20 cellular contexts compared by ENCODE assay signal in genomic region chr10:124644281-124644680, GRCh38.
A peak's percentile ranks its signal among the peaks of the same experiment; 100 is the strongest.
DNase-seq lines count a peak whose midpoint lies in the region; ATAC-seq and TF ChIP-seq lines count a peak whose summit lies in the region.
"Had no signal": no experiment of that assay in that cellular context is flagged by ENCODE, and none has a peak within 500 bp of the region (broad histone marks: within the 10 kb centered on the region; RNA-seq: fewer than 3 reads in every experiment).

No MANE protein-coding gene starts in this region.

- no peaks in the 10 kb centered on the region for H3K9me3 Mint-ChIP-seq in naive thymus-derived CD4-positive, alpha-beta T cell

- no peaks in the 10 kb centered on the region for H3K36me3 ChIP-seq in naive thymus-derived CD4-positive, alpha-beta T cell (ENCODE audit: control insufficient read depth in 2 of 3, insufficient read depth in 3 of 3, low read length in 3 of 3)
- no peaks in the 10 kb centered on the region for H3K36me3 ChIP-seq in colonic mucosa
- H3K36me3 ChIP-seq: prostate gland, SJSA1 had no signal

- no peak for TF ChIP-seq CTCF in colonic mucosa (IDR thresholded peaks at IDR 0.05)

- CTCF ChIA-PET in naive thymus-derived CD4-positive, alpha-beta T cell (lab: Charles Lee) = interaction anchor here (0.6 to 9.6 kb wide), 3 partner anchors 44 to 75 kb away, joined by 3 to 131 read pairs (median 3); no protein-coding TSS in a partner anchor

- H3K4me1 ChIP-seq in right cardiac atrium (ENCODE audit: control insufficient read depth, insufficient read depth, low read length) (peaks cover 72% of the 10 kb centered on the region), colonic mucosa (peaks cover 27% of the 10 kb centered on the region)
- peaks cover 69 to 75% of the 10 kb centered on the region in 2 donors for H3K4me1 ChIP-seq in naive thymus-derived CD4-positive, alpha-beta T cell (ENCODE audit: control insufficient read depth in 2 of 2, insufficient read depth in 2 of 2, low read length in 2 of 2)

- no peak overlapping the region for H3K4me3 ChIP-seq in right cardiac atrium (ENCODE audit: low read length)
- no peak overlapping the region for H3K4me3 ChIP-seq in naive thymus-derived CD4-positive, alpha-beta T cell (ENCODE audit: low read length)
- no peak overlapping the region for H3K4me3 ChIP-seq in colonic mucosa
- H3K4me3 ChIP-seq: prostate gland, SJSA1 had no signal

- no peaks in the 10 kb centered on the region for H3K27me3 Mint-ChIP-seq in T-helper 17 cell
- no peaks in the 10 kb centered on the region for H3K27me3 Mint-ChIP-seq in naive thymus-derived CD4-positive, alpha-beta T cell

- no peaks in the 10 kb centered on the region for H3K9me3 ChIP-seq in right cardiac atrium (ENCODE audit: control insufficient read depth, low read length)
- no peaks in the 10 kb centered on the region for H3K9me3 ChIP-seq in T-helper 17 cell (ENCODE audit: control insufficient read depth, low read length, poor library complexity, severe bottlenecking)
- no peaks in the 10 kb centered on the region for H3K9me3 ChIP-seq in naive thymus-derived CD4-positive, alpha-beta T cell (ENCODE audit: control insufficient read depth in 2 of 3, low read length in 3 of 3)
- no peaks in the 10 kb centered on the region for H3K9me3 ChIP-seq in colonic mucosa
- H3K9me3 ChIP-seq: prostate gland, SJSA1 had no signal

- H3K4me3 Mint-ChIP-seq in T-helper 17 cell = no peak overlapping the region
- H3K4me3 Mint-ChIP-seq in naive thymus-derived CD4-positive, alpha-beta T cell = no peak overlapping the region

- ATAC-seq in right cardiac atrium (no peak), Right ventricle myocardium inferior (no peak), T-helper 17 cell (no peak), sciatic nerve (no peak)
- no peak for ATAC-seq in naive thymus-derived CD4-positive, alpha-beta T cell

- WGBS in right cardiac atrium = 78% methylated on average over 3 of the region's 3 CpGs

- POLR2A ChIA-PET in naive thymus-derived CD4-positive, alpha-beta T cell (lab: Charles Lee) = interaction anchor here (0.8 to 3.3 kb wide), 3 partner anchors 30 to 97 kb away, joined by 3 to 12 read pairs (median 5); no protein-coding TSS in a partner anchor

- H3K27ac ChIP-seq in right cardiac atrium (ENCODE audit: low read length) (peak overlapping the region; percentile 10), colonic mucosa (no peak overlapping the region)
- no peak overlapping the region for H3K27ac ChIP-seq in naive thymus-derived CD4-positive, alpha-beta T cell (ENCODE audit: low read depth, low read length)
- H3K27ac ChIP-seq: HL-60, prostate gland, SJSA1 had no signal

- H3K36me3 Mint-ChIP-seq in T-helper 17 cell (ENCODE audit: low read depth) = no peaks in the 10 kb centered on the region
- peaks cover 0 to 17% (median 5%) of the 10 kb centered on the region in 5 donors for H3K36me3 Mint-ChIP-seq in naive thymus-derived CD4-positive, alpha-beta T cell

- peaks cover 65% of the 10 kb centered on the region for H3K4me1 Mint-ChIP-seq in T-helper 17 cell
- peaks cover 51 to 100% (median 87%) of the 10 kb centered on the region in 7 donors for H3K4me1 Mint-ChIP-seq in naive thymus-derived CD4-positive, alpha-beta T cell

- H3K9ac ChIP-seq in colonic mucosa (ENCODE audit: low read depth in 2 of 2, low read length in 2 of 2) = no peak overlapping the region

- peak in 1 of 3 donors; percentile 10 for DNase-seq in right cardiac atrium
- no peak for DNase-seq in Right ventricle myocardium inferior (ENCODE audit: missing footprints)
- DNase-seq in T-helper 17 cell = no peak
- no peak for DNase-seq in naive thymus-derived CD4-positive, alpha-beta T cell
- DNase-seq in colonic mucosa = no peak
- DNase-seq in sciatic nerve (ENCODE audit: low spot score) = no peak
- DNase-seq in SKM-1 treated with dmso at 0.1 percent for 144 hours (lab: John Stamatoyannopoulos, UW; ENCODE audit: unreplicated experiment) = no peak
- no peak for DNase-seq in DMS 273 (lab: John Stamatoyannopoulos, UW; ENCODE audit: unreplicated experiment)
- DNase-seq: activated CD4-positive, CD25-positive, alpha-beta regulatory T cell treated with anti-CD3 and anti-CD28 coated beads, Interleukin-2, amount 50 U/mL, for 72 hours; Calu3; cerebellar nuclear complex; head of caudate nucleus; NCI-H1436 treated with DMSO at 0.1 percent for 48 hours; NCI-H2171; NCI-H69; small intestine; stimulated activated CD4-positive, alpha-beta T cell treated with anti-CD3 and anti-CD28 coated beads, Interleukin-4, amount 100 ng/mL, for 4 hours had no signal

- intact Hi-C loops in right cardiac atrium (cut with DNase I) (loop anchor here in 1 of 4 donors (5.0 kb wide), 1 partner anchor 33 kb away; no protein-coding TSS in a partner anchor), Right ventricle myocardium inferior (cut with DNase I) (loop anchor here (5.0 kb wide), 1 partner anchor 33 kb away; no protein-coding TSS in a partner anchor), colonic mucosa (cut with DNase I) (no loop called here), sciatic nerve (cut with DNase I) (no loop called here)
- intact Hi-C loops in naive thymus-derived CD4-positive, alpha-beta T cell (cut with micrococcal nuclease) = loop anchor here in 1 of 2 donors (10.0 kb wide), 2 partner anchors 161 to 229 kb away; partner anchors contain the start of genes ABRAXAS2 and OAT

- H3K27me3 ChIP-seq in right cardiac atrium (ENCODE audit: control insufficient read depth, insufficient read depth) = no peaks in the 10 kb centered on the region
- H3K27me3 ChIP-seq in naive thymus-derived CD4-positive, alpha-beta T cell (ENCODE audit: control insufficient read depth in 2 of 2, insufficient read depth in 2 of 2, low read length in 2 of 2) = no peaks in the 10 kb centered on the region
- H3K27me3 ChIP-seq in colonic mucosa = no peaks in the 10 kb centered on the region
- H3K27me3 ChIP-seq: SJSA1 had no signal

- H3K27ac Mint-ChIP-seq in T-helper 17 cell = peak overlapping the region; percentile 97
- H3K27ac Mint-ChIP-seq in naive thymus-derived CD4-positive, alpha-beta T cell = peak overlapping the region in 5 of 9 donors; percentile 21 to 97 (median 76)
